ENCODE assay signal across 8 cellular contexts in the genomic region with DNA sequence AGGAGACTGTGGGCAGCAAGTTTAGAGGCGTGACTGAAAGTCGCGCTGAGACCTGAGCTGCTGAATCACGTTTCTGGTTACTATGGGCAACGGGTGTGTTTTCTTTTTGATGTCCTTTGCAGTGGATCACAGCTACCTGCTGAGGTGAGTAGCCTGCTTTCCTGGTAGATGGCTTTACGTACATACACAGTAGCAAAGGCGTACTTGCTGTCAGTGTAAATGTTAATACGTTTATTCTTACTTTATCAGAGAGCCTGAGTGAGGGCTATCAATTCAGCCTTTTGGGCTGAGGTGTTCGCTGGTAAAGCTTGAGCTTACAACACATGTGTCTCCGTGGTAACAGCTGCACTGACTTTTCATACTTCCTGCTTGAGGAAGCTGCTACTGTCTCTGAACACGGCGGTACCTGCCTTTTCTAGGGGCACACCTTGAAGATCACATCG.
A peak's percentile ranks its signal among the peaks of the same experiment; 100 is the strongest.
DNase-seq lines count a peak whose midpoint lies in the region; ATAC-seq and TF ChIP-seq lines count a peak whose summit lies in the region.
"Not testable (repeated sequence)": the region's sequence is repeated elsewhere in the genome, so short reads cannot be mapped to it uniquely, and the experiment has no call there.

No MANE protein-coding gene starts in this region.

- TF ChIP-seq POLR2A in Peyer's patch (IDR thresholded peaks at IDR 0.05) = not testable (repeated sequence)

- DNase-seq in CD8-positive, alpha-beta T cell = peak; percentile 29 to 61 (median 51)
- DNase-seq in MM.1S = peak; percentile 87
- DNase-seq in Peyer's patch = peak in 2 of 3 donors; percentile 47 to 78
- DNase-seq in activated CD8-positive, alpha-beta T cell treated with anti-CD3 and anti-CD28 coated beads, Interleukin-2, amount 10 ng/mL, durations not matched to agents 7 days and 5 days = peak; percentile 41
- peak in 1 of 2 donors; percentile 40 for DNase-seq in activated naive CD4-positive, alpha-beta T cell treated with anti-CD3 and anti-CD28 coated beads, Interleukin-2, amount 50 U/mL, for 72 hours (ENCODE audit: low spot score in 2 of 2)
- DNase-seq in glomerular visceral epithelial cell (ENCODE audit: extremely low spot score) = peak; percentile 76
- peak; percentile 15 to 85 (median 71) for DNase-seq in naive thymus-derived CD8-positive, alpha-beta T cell
- DNase-seq in stimulated activated CD4-positive, alpha-beta T cell treated with anti-CD3 and anti-CD28 coated beads, TNF-alpha, amount 100 ng/mL, for 24 hours (ENCODE audit: low read depth in 3 of 3) = peak; percentile 6 to 35 (median 16)

- POLR2A ChIA-PET in CD8-positive, alpha-beta T cell (lab: Charles Lee) = not testable (repeated sequence)
- POLR2A ChIA-PET in activated CD8-positive, alpha-beta T cell treated with anti-CD3 and anti-CD28 coated beads, Interleukin-2, amount 10 ng/mL, durations not matched to agents 7 days and 5 days (lab: Charles Lee) = interaction anchor here (0.8 kb wide), 1 partner anchor 191 kb away, joined by 3 read pairs; a partner anchor contains a TSS
- POLR2A ChIA-PET in naive thymus-derived CD8-positive, alpha-beta T cell (lab: Charles Lee) = interaction anchor here (1.5 kb wide), 1 partner anchor 191 kb away, joined by 4 read pairs; a partner anchor contains a TSS

- not testable (repeated sequence) for H3F3A ChIP-seq in MM.1S (ENCODE audit: insufficient read depth, low read length)

- peaks cover 14% of the 10 kb centered on the region for H3K4me1 Mint-ChIP-seq in CD8-positive, alpha-beta T cell (ENCODE audit: low read depth)
- H3K4me1 Mint-ChIP-seq in activated CD8-positive, alpha-beta T cell treated with anti-CD3 and anti-CD28 coated beads, Interleukin-2, amount 10 ng/mL, durations not matched to agents 7 days and 5 days (ENCODE audit: low read depth) = not testable (repeated sequence)
- peaks cover 7 to 15% (median 14%) of the 10 kb centered on the region in 4 donors for H3K4me1 Mint-ChIP-seq in naive thymus-derived CD8-positive, alpha-beta T cell

- H4K20me1 ChIP-seq in MM.1S (ENCODE audit: insufficient read depth, low read length) = not testable (repeated sequence)

- CTCF ChIA-PET in CD8-positive, alpha-beta T cell (lab: Charles Lee) = interaction anchor here (1.3 kb wide), 1 partner anchor 12 kb away, joined by 4 read pairs; no protein-coding TSS in a partner anchor
- CTCF ChIA-PET in activated CD8-positive, alpha-beta T cell treated with anti-CD3 and anti-CD28 coated beads, Interleukin-2, amount 10 ng/mL, durations not matched to agents 7 days and 5 days (lab: Charles Lee) = not testable (repeated sequence)

- H3K9me2 ChIP-seq in MM.1S (replicated peaks; ENCODE audit: insufficient read depth, low read length) = not testable (repeated sequence)

- peak overlapping the region; percentile 56 for H3K27ac ChIP-seq in CD8-positive, alpha-beta T cell (ENCODE audit: low read depth, low read length)
- peak overlapping the region; percentile 94 for H3K27ac ChIP-seq in MM.1S (ENCODE audit: low read length)
- peak overlapping the region in 3 of 4 donors; percentile 46 to 86 (median 67) for H3K27ac ChIP-seq in Peyer's patch

- H3K9me3 Mint-ChIP-seq in CD8-positive, alpha-beta T cell; activated CD8-positive, alpha-beta T cell treated with anti-CD3 and anti-CD28 coated beads, Interleukin-2, amount 10 ng/mL, durations not matched to agents 7 days and 5 days (ENCODE audit: insufficient read depth); activated naive CD4-positive, alpha-beta T cell treated with anti-CD3 and anti-CD28 coated beads, Interleukin-2, amount 50 U/mL, for 72 hours; naive thymus-derived CD8-positive, alpha-beta T cell: not testable (repeated sequence)

- H3K4me2 ChIP-seq in MM.1S (ENCODE audit: low read depth, low read length) = peak overlapping the region; percentile 78

- not testable (repeated sequence) for H3K36me3 Mint-ChIP-seq in CD8-positive, alpha-beta T cell; activated CD8-positive, alpha-beta T cell treated with anti-CD3 and anti-CD28 coated beads, Interleukin-2, amount 10 ng/mL, durations not matched to agents 7 days and 5 days (ENCODE audit: low read depth); activated naive CD4-positive, alpha-beta T cell treated with anti-CD3 and anti-CD28 coated beads, Interleukin-2, amount 50 U/mL, for 72 hours; naive thymus-derived CD8-positive, alpha-beta T cell

- not testable (repeated sequence) for H3K27me3 Mint-ChIP-seq in CD8-positive, alpha-beta T cell (ENCODE audit: low read depth); activated CD8-positive, alpha-beta T cell treated with anti-CD3 and anti-CD28 coated beads, Interleukin-2, amount 10 ng/mL, durations not matched to agents 7 days and 5 days (ENCODE audit: low read depth); naive thymus-derived CD8-positive, alpha-beta T cell

- H3K4me1 ChIP-seq in CD8-positive, alpha-beta T cell (ENCODE audit: insufficient read depth, low read length); MM.1S (ENCODE audit: low read length); Peyer's patch: not testable (repeated sequence)

- H3K36me3 ChIP-seq in CD8-positive, alpha-beta T cell (ENCODE audit: insufficient read depth, low read length); MM.1S (replicated peaks; ENCODE audit: insufficient read depth, low read length); Peyer's patch: not testable (repeated sequence)

- H3K4me3 Mint-ChIP-seq in CD8-positive, alpha-beta T cell = peak overlapping the region; percentile 54
- not testable (repeated sequence) for H3K4me3 Mint-ChIP-seq in activated CD8-positive, alpha-beta T cell treated with anti-CD3 and anti-CD28 coated beads, Interleukin-2, amount 10 ng/mL, durations not matched to agents 7 days and 5 days
- H3K4me3 Mint-ChIP-seq in naive thymus-derived CD8-positive, alpha-beta T cell = peak overlapping the region; percentile 38 to 77 (median 68)

- H3K9me3 ChIP-seq in CD8-positive, alpha-beta T cell (ENCODE audit: low read length); MM.1S (replicated peaks; ENCODE audit: insufficient read depth, low read length); Peyer's patch: not testable (repeated sequence)

- peak overlapping the region; percentile 37 for H3K27ac Mint-ChIP-seq in CD8-positive, alpha-beta T cell
- not testable (repeated sequence) for H3K27ac Mint-ChIP-seq in activated CD8-positive, alpha-beta T cell treated with anti-CD3 and anti-CD28 coated beads, Interleukin-2, amount 10 ng/mL, durations not matched to agents 7 days and 5 days
- peak overlapping the region; percentile 52 to 72 for H3K27ac Mint-ChIP-seq in activated naive CD4-positive, alpha-beta T cell treated with anti-CD3 and anti-CD28 coated beads, Interleukin-2, amount 50 U/mL, for 72 hours
- peak overlapping the region; percentile 78 to 98 (median 91) for H3K27ac Mint-ChIP-seq in naive thymus-derived CD8-positive, alpha-beta T cell

- ATAC-seq in CD8-positive, alpha-beta T cell = peak; percentile 31
- not testable (repeated sequence) for ATAC-seq in activated CD8-positive, alpha-beta T cell treated with anti-CD3 and anti-CD28 coated beads, Interleukin-2, amount 10 ng/mL, durations not matched to agents 7 days and 5 days; activated naive CD4-positive, alpha-beta T cell treated with anti-CD3 and anti-CD28 coated beads, Interleukin-2, amount 50 U/mL, for 72 hours
- ATAC-seq in naive thymus-derived CD8-positive, alpha-beta T cell = peak; percentile 65 to 78

- H3K9ac ChIP-seq in MM.1S (ENCODE audit: low read length) = peak overlapping the region; percentile 76

- intact Hi-C loops in CD8-positive, alpha-beta T cell (cut with DNase I, micrococcal nuclease) = not testable (repeated sequence)

- not testable (repeated sequence) for H3K27me3 ChIP-seq in CD8-positive, alpha-beta T cell (ENCODE audit: insufficient read depth, low read length); MM.1S (replicated peaks; ENCODE audit: insufficient read depth, low read length); Peyer's patch

- H2AFZ ChIP-seq in MM.1S (ENCODE audit: low read length) = not testable (repeated sequence)

- not testable (repeated sequence) for TF ChIP-seq CTCF in CD8-positive, alpha-beta T cell (IDR thresholded peaks at IDR 0.05); MM.1S (IDR thresholded peaks at IDR 0.05; ENCODE audit: low read length); Peyer's patch (IDR thresholded peaks at IDR 0.05)

- H3K4me3 ChIP-seq in CD8-positive, alpha-beta T cell (ENCODE audit: low read depth, low read length) = not testable (repeated sequence)
- H3K4me3 ChIP-seq in MM.1S (ENCODE audit: low read length) (peak overlapping the region; percentile 50), Peyer's patch (peak overlapping the region in 2 of 4 donors; percentile 31 to 52)

- not testable (repeated sequence) for H3K79me2 ChIP-seq in MM.1S (ENCODE audit: low read length)
